Comparison of ENCODE assay signal across 8 cellular contexts in genomic region chr7:101125989-101126650, GRCh38. TPM values are rescaled to one million over a fixed set of nuclear protein-coding genes. Genes with fewer than 3 reads are reported as not detected.
DNase-seq lines count a peak whose midpoint lies in the region; ATAC-seq, FAIRE-seq and TF ChIP-seq lines count a peak whose summit lies in the region.

No MANE protein-coding gene starts in this region.

- TF ChIP-seq CTCF in astrocyte (IDR thresholded peaks at IDR 0.05; ENCODE audit: insufficient read depth, low read depth, low read length) (no peak), thoracic aorta (IDR thresholded peaks at IDR 0.05) (no peak)

- H3K27me3 Mint-ChIP-seq in astrocyte (ENCODE audit: low read depth, unreplicated experiment) = no peaks in the 10 kb centered on the region

- H4K20me1 ChIP-seq in astrocyte (ENCODE audit: insufficient read depth, low read length) = peaks cover 40% of the 10 kb centered on the region

- DNase-seq in NCI-H2029 (lab: John Stamatoyannopoulos, UW) (peak; percentile 12), NCI-H2029 treated with DMSO at 0.1 percent for 48 hours (lab: John Stamatoyannopoulos, UW) (no peak), HT1080 (ENCODE audit: low read depth) (peak; percentile 92), astrocyte (ENCODE audit: low read depth) (peak; percentile 79), thoracic aorta (ENCODE audit: low spot score) (no peak), ecto neural progenitor cell (ENCODE audit: low spot score) (no peak)

- no peak for FAIRE-seq in astrocyte (lab: Jason Lieb, UNC)

- peaks cover 70% of the 10 kb centered on the region for H3K4me1 ChIP-seq in astrocyte (ENCODE audit: insufficient read depth, low read length)
- H3K4me1 ChIP-seq in thoracic aorta (ENCODE audit: control insufficient read depth in 1 of 2, low read depth in 2 of 2) = peaks cover 39 to 90% of the 10 kb centered on the region in 2 donors

- H3K36me3 ChIP-seq in astrocyte (ENCODE audit: insufficient read depth, low read length) (peaks cover 20% of the 10 kb centered on the region), thoracic aorta (peaks cover 10% of the 10 kb centered on the region)

- peaks cover 54% of the 10 kb centered on the region for H3K79me2 ChIP-seq in astrocyte (ENCODE audit: insufficient read depth, low read length)

- ATAC-seq in thoracic aorta (ENCODE audit: insufficient number of reproducible peaks, low FRiP score, low read depth) (no peak), HG02870 (IDR thresholded peaks at IDR 0.05; ENCODE audit: unreplicated experiment) (no peak)

- H3K27me3 ChIP-seq in astrocyte (ENCODE audit: insufficient read depth, low read length) (no peaks in the 10 kb centered on the region), layer of hippocampus (ENCODE audit: control insufficient read depth, insufficient read depth, low read length) (no peaks in the 10 kb centered on the region), thoracic aorta (replicated peaks; ENCODE audit: insufficient read depth) (no peaks in the 10 kb centered on the region)

- peak overlapping the region; percentile 98 for H3K4me2 ChIP-seq in astrocyte (ENCODE audit: low read length)

- H3K9me3 ChIP-seq in astrocyte (ENCODE audit: insufficient read depth, low read depth, low read length) (no peaks in the 10 kb centered on the region), thoracic aorta (no peaks in the 10 kb centered on the region)

- H3K4me3 ChIP-seq in astrocyte (ENCODE audit: insufficient read depth, low read depth, low read length) (peak overlapping the region; percentile 96), thoracic aorta (peak overlapping the region; percentile 74)

- H3K36me3 Mint-ChIP-seq in astrocyte (ENCODE audit: low read depth, unreplicated experiment) = peaks cover 28% of the 10 kb centered on the region

- peak overlapping the region; percentile 97 for H3K27ac ChIP-seq in astrocyte (ENCODE audit: low read depth, low read length)
- H3K27ac ChIP-seq in layer of hippocampus (ENCODE audit: low read depth, low read length) = peak overlapping the region; percentile 23
- peak overlapping the region; percentile 93 to 95 for H3K27ac ChIP-seq in thoracic aorta

- H3K9ac ChIP-seq in astrocyte (ENCODE audit: low read length) = peak overlapping the region; percentile 93

- H3K9me3 Mint-ChIP-seq in astrocyte (ENCODE audit: unreplicated experiment) = peaks cover 2% of the 10 kb centered on the region

- peaks cover 40% of the 10 kb centered on the region for H3K4me1 Mint-ChIP-seq in astrocyte (ENCODE audit: low read depth, unreplicated experiment)

- peak overlapping the region; percentile 69 for H3K4me3 Mint-ChIP-seq in astrocyte (ENCODE audit: unreplicated experiment)

- peak overlapping the region; percentile 97 for H3K27ac Mint-ChIP-seq in astrocyte (ENCODE audit: unreplicated experiment)

- H2AFZ ChIP-seq in astrocyte (ENCODE audit: low read depth, low read length) = no peak overlapping the region

RNA-seq across cellular contexts. Expression of gene SERPINE1, which starts 0.8 kb away (rescaled TPM):
- 179 and 187 TPM in 2 replicates for total RNA-seq in HT1080 (2014; rRNA removed; shearing (Covaris generic))
- polyA plus RNA-seq in HT1080 (2015; cell fraction: cytosol; rRNA removed) = 771 and 869 TPM in 2 replicates
- polyA plus RNA-seq in HT1080 (2015; cell fraction: nucleus; rRNA removed) = 1,709 and 1,857 TPM in 2 replicates
- total RNA-seq in astrocyte (1,303 and 1,496 TPM in 2 replicates), thoracic aorta (1,000 to 10,000 TPM in 1 of 2 donors, 100 to 1,000 TPM in 1; 542 to 1,009 TPM)

RNA-seq across cellular contexts. Expression of gene AP1S1, which starts 28.2 kb away (rescaled TPM):
- total RNA-seq in HT1080 (2014; rRNA removed; shearing (Covaris generic)) = 184 TPM in 2 replicates
- 209 and 210 TPM in 2 replicates for polyA plus RNA-seq in HT1080 (2015; cell fraction: cytosol; rRNA removed)
- 122 and 136 TPM in 2 replicates for polyA plus RNA-seq in HT1080 (2015; cell fraction: nucleus; rRNA removed)
- total RNA-seq in astrocyte = 172 and 181 TPM in 2 replicates
- total RNA-seq in thoracic aorta = 10 to 100 TPM; 11.9 to 33.0 TPM

RNA-seq across cellular contexts. Expression of gene VGF, which starts 39.2 kb away (rescaled TPM):
- total RNA-seq in HT1080 (2014; rRNA removed; shearing (Covaris generic)) = 29.8 and 45.2 TPM in 2 replicates
- 2.3 and 2.5 TPM in 2 replicates for polyA plus RNA-seq in HT1080 (2015; cell fraction: cytosol; rRNA removed)
- 7.1 and 9.5 TPM in 2 replicates for polyA plus RNA-seq in HT1080 (2015; cell fraction: nucleus; rRNA removed)
- 40.5 and 51.8 TPM in 2 replicates for total RNA-seq in astrocyte
- total RNA-seq in thoracic aorta = not detected

RNA-seq across cellular contexts. Expression of gene TRIM56, which starts 40.8 kb away (rescaled TPM):
- 10.8 and 11.4 TPM in 2 replicates for total RNA-seq in HT1080 (2014; rRNA removed; shearing (Covaris generic))
- 7.9 and 8.7 TPM in 2 replicates for polyA plus RNA-seq in HT1080 (2015; cell fraction: cytosol; rRNA removed)
- 15.9 and 24.7 TPM in 2 replicates for polyA plus RNA-seq in HT1080 (2015; cell fraction: nucleus; rRNA removed)
- 24.2 and 24.4 TPM in 2 replicates for total RNA-seq in astrocyte
- total RNA-seq in thoracic aorta = 10 to 100 TPM; 32.1 to 44.5 TPM

RNA-seq across cellular contexts. Expression of gene NAT16, which starts 54.0 kb away (rescaled TPM):
- total RNA-seq in HT1080 (2014; rRNA removed; shearing (Covaris generic)) = not detected in 2 replicates
- 0.05 and 0.06 TPM in 2 replicates for polyA plus RNA-seq in HT1080 (2015; cell fraction: cytosol; rRNA removed)
- polyA plus RNA-seq in HT1080 (2015; cell fraction: nucleus; rRNA removed) = 0.08 TPM in 1 of 2 replicates, not detected in the other
- total RNA-seq in astrocyte (0.16 TPM in 1 of 2 replicates, not detected in the other), thoracic aorta (not detected)

Comparison
In these comparisons a context has a peak if more than half of its experiments do, and no peak if none do; other contexts are left out.
1. DNase-seq: peak in NCI-H2029 (single experiment), HT1080 (single experiment) and astrocyte (single experiment); none in NCI-H2029 treated with DMSO at 0.1 percent for 48 hours (single experiment), thoracic aorta (single experiment) and ecto neural progenitor cell (single experiment).
2. H3K27ac ChIP-seq: peak in every context shown above with its lines; median percentile 97 in astrocyte; 94 in thoracic aorta; 23 in layer of hippocampus.
3. RNA of gene VGF, which starts 39.2 kb away (total RNA-seq): 40.5 to 51.8 TPM in astrocyte and 29.8 to 45.2 TPM in HT1080; not detected in thoracic aorta; every median in the first group is over 10 times any median in the second.